7 cellular contexts compared by ENCODE assay signal in genomic region chr15:92883643-92884458, GRCh38. TPM values are rescaled to one million over a fixed set of nuclear protein-coding genes. Genes with fewer than 3 reads are reported as not detected.
A peak's percentile ranks its signal among the peaks of the same experiment; 100 is the strongest.
DNase-seq lines count a peak whose midpoint lies in the region; ATAC-seq and TF ChIP-seq lines count a peak whose summit lies in the region.

No MANE protein-coding gene starts in this region.

- intact Hi-C loops in stomach (cut with DNase I; ENCODE audit: low total_unique reads) = no loop called here

- TF ChIP-seq EP300 in stomach (IDR thresholded peaks at IDR 0.05) = no peak

- H3K27ac ChIP-seq in angular gyrus (ENCODE audit: low read depth, low read length) (peak overlapping the region; percentile 97), stomach (peak overlapping the region; percentile 97 to 100 (median 99))

- no peak for TF ChIP-seq CTCF in GM12875 (IDR thresholded peaks at IDR 0.05; ENCODE audit: borderline replicate concordance, insufficient read depth, low read depth, low read length)
- TF ChIP-seq CTCF in stomach (IDR thresholded peaks at IDR 0.05) = no peak

- H3K36me3 ChIP-seq in stomach = peaks cover 9 to 29% (median 18%) of the 10 kb centered on the region in 4 donors

- H3K4me3 ChIP-seq in GM12875 (ENCODE audit: low read depth, low read length) (peak overlapping the region; percentile 92), stomach (peak overlapping the region; percentile 67 to 96 (median 81))

- no peak for ATAC-seq in HG02642 (IDR thresholded peaks at IDR 0.05; ENCODE audit: poor library complexity, unreplicated experiment)
- no peak for ATAC-seq in HG03097 (IDR thresholded peaks at IDR 0.05; ENCODE audit: low FRiP score, unreplicated experiment)

- DNase-seq in NCI-H1417 treated with DMSO at 0.1 percent for 48 hours (lab: John Stamatoyannopoulos, UW) (peak; percentile 53), iris pigment epithelial cell (ENCODE audit: low read depth) (peak; percentile 51), stomach (no peak)

- H3K27me3 ChIP-seq in stomach = no peaks in the 10 kb centered on the region

- H3K4me1 ChIP-seq in stomach = peaks cover 20 to 64% (median 42%) of the 10 kb centered on the region in 4 donors

- no peak for TF ChIP-seq POLR2A in stomach (IDR thresholded peaks at IDR 0.05)

- no peaks in the 10 kb centered on the region for H3K9me3 ChIP-seq in stomach

- WGBS in stomach, 5 donors = 0 to 1% (median 0%) methylated on average over 19 of the region's 19 CpGs

RNA-seq across cellular contexts. Expression of gene CHD2, which starts 16.3 kb away (rescaled TPM):
- 100 to 1,000 TPM; 124 to 833 (median 164) TPM for total RNA-seq in stomach
- polyA plus RNA-seq in stomach = 10 to 100 TPM; 21.5 to 29.5 (median 23.5) TPM
